In the genomic region with DNA sequence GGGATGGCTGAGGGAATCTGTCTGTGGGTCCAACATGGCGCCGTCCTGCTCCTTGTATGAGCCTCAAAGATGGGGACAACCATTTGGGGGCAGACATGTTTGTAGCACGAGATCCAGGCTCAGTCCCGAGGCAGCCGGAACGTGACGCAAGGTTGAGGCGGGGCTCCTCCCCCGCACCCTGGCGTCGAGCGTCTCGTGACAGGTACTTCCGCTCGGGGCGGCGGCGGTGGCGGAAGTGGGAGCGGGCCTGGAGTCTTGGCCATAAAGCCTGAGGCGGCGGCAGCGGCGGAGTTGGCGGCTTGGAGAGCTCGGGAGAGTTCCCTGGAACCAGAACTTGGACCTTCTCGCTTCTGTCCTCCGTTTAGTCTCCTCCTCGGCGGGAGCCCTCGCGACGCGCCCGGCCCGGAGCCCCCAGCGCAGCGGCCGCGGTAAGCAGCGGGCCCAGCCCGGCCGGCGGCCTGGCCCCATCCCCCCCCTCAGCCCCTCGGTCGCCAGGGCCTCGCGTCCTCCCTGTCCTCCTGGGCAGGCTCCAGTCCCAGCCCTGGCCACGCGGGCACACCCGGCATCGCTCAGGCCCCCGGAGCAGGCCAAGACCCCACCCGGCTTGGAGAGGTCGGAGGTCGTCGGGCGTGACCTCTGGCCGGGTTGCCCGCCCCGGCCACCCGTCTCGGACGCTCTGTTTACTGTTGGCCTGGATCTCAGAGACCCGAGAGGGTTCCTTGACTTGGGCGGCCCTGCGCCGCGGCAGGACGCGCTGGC, we compare ENCODE assay signal across 8 cellular contexts. TPM values are rescaled to one million over a fixed set of nuclear protein-coding genes. Genes with fewer than 3 reads are reported as not detected.
DNase-seq lines count a peak whose midpoint lies in the region; ATAC-seq and TF ChIP-seq lines count a peak whose summit lies in the region.

TSS of gene RAB7A (plus strand) at position 252 of the 759 bp plus-strand sequence. CDS start 69,185 bp downstream, outside the sequence.

- peak; percentile 89 to 99 (median 96) for DNase-seq in C1 segment of cervical spinal cord (lab: John Stamatoyannopoulos, UW)
- DNase-seq in NCI-H748 treated with DMSO at 0.1 percent for 48 hours (lab: John Stamatoyannopoulos, UW), result peak; percentile 78
- peak; percentile 94 to 95 for DNase-seq in activated CD4-positive, alpha-beta T cell treated with anti-CD3 and anti-CD28 coated beads, Interleukin-2, amount 50 U/mL, for 24 hours (ENCODE audit: low read depth in 1 of 2, low spot score in 1 of 2)
- peak; percentile 98 to 99 for DNase-seq in left lung
- peak; percentile 95 to 96 for DNase-seq in stimulated activated CD4-positive, alpha-beta T cell treated with anti-CD3 and anti-CD28 coated beads, Interleukin-2, amount 100 ng/mL, for 48 hours

- peak within 1 kb of the TSS; percentile 97 for H3K4me3 Mint-ChIP-seq in dendritic cell treated with granulocyte-macrophage colony-stimulating factor and Interleukin-4, amounts not matched to agents 40 ng/mL and 50 ng/mL, for 4 days

- peak; percentile 93 for ATAC-seq in GM19372 (IDR thresholded peaks at IDR 0.05; ENCODE audit: low read depth, unreplicated experiment)
- peak; percentile 85 for ATAC-seq in HG03558 (IDR thresholded peaks at IDR 0.05; ENCODE audit: extremely low read depth, unreplicated experiment)
- ATAC-seq in left lung, result peak; percentile 96

- H3K36me3 Mint-ChIP-seq in dendritic cell treated with granulocyte-macrophage colony-stimulating factor and Interleukin-4, amounts not matched to agents 40 ng/mL and 50 ng/mL, for 4 days (ENCODE audit: low read depth), result peaks cover 30% of the 10 kb centered on the region

- H3K27ac ChIP-seq in left lung, result peak within 1 kb of the TSS; percentile 89 to 96

- TF ChIP-seq CTCF in left lung (IDR thresholded peaks at IDR 0.05), result no peak

- H3K9me3 Mint-ChIP-seq in dendritic cell treated with granulocyte-macrophage colony-stimulating factor and Interleukin-4, amounts not matched to agents 40 ng/mL and 50 ng/mL, for 4 days, result no peaks in the 10 kb centered on the region

- H3K27me3 Mint-ChIP-seq in dendritic cell treated with granulocyte-macrophage colony-stimulating factor and Interleukin-4, amounts not matched to agents 40 ng/mL and 50 ng/mL, for 4 days, result no peaks in the 10 kb centered on the region

- H3K4me1 ChIP-seq in left lung, result peaks cover 31 to 47% of the 10 kb centered on the region in 2 donors

- H3K4me1 Mint-ChIP-seq in dendritic cell treated with granulocyte-macrophage colony-stimulating factor and Interleukin-4, amounts not matched to agents 40 ng/mL and 50 ng/mL, for 4 days (ENCODE audit: low read depth), result peaks cover 69% of the 10 kb centered on the region

- intact Hi-C loops in dendritic cell treated with granulocyte-macrophage colony-stimulating factor and Interleukin-4, amounts not matched to agents 40 ng/mL and 50 ng/mL, for 4 days (cut with micrococcal nuclease), result loop anchor here (1.0 kb wide), 1 partner anchor 46 kb away; no protein-coding TSS in a partner anchor
- intact Hi-C loops in left lung (cut with DNase I), result no loop called here

- H3K27ac Mint-ChIP-seq in dendritic cell treated with granulocyte-macrophage colony-stimulating factor and Interleukin-4, amounts not matched to agents 40 ng/mL and 50 ng/mL, for 4 days, result peak within 1 kb of the TSS; percentile 94

- H3K9me3 ChIP-seq in left lung, result no peaks in the 10 kb centered on the region

- H3K36me3 ChIP-seq in left lung, result no peaks in the 10 kb centered on the region

- peak within 1 kb of the TSS; percentile 84 to 95 for H3K4me3 ChIP-seq in left lung

- H3K27me3 ChIP-seq in left lung, result no peaks in the 10 kb centered on the region

RNA-seq across cellular contexts. Expression of gene RAB7A, which starts in this region (rescaled TPM):
- 100 to 1,000 TPM; 253 to 336 TPM for total RNA-seq in left lung

Comparison
In these comparisons a context has a peak if more than half of its experiments do, and no peak if none do; other contexts are left out.
1. Peak in every context shown above with its lines: DNase-seq, ATAC-seq, H3K4me3 ChIP-seq and H3K27ac ChIP-seq.